9 cellular contexts compared by ENCODE assay signal in genomic region chr3:122356402-122356801, GRCh38. TPM values are rescaled to one million over a fixed set of nuclear protein-coding genes. Genes with fewer than 3 reads are reported as not detected.
DNase-seq lines count a peak whose midpoint lies in the region; ATAC-seq and TF ChIP-seq lines count a peak whose summit lies in the region.
"Had no signal": no experiment of that assay in that cellular context is flagged by ENCODE, and none has a peak within 500 bp of the region (broad histone marks: within the 10 kb centered on the region; RNA-seq: fewer than 3 reads in every experiment).

No MANE protein-coding gene starts in this region.

- H3K36me3 Mint-ChIP-seq in T-helper 17 cell (ENCODE audit: low read depth), result peaks cover 9% of the 10 kb centered on the region

- peaks cover 4% of the 10 kb centered on the region for H3K4me1 Mint-ChIP-seq in T-helper 17 cell

- no peak overlapping the region for H3K4me3 ChIP-seq in vagina

- intact Hi-C loops in vagina (cut with DNase I), result no loop called here

- H3K36me3 ChIP-seq in vagina, result peaks cover 0 to 9% of the 10 kb centered on the region in 2 donors

- DNase-seq in NOMO-1 treated with DMSO at 0.1 percent for 48 hours (lab: John Stamatoyannopoulos, UW; ENCODE audit: unreplicated experiment) (peak; percentile 8), NOMO-1 treated with dmso at 0.1 percent for 144 hours (lab: John Stamatoyannopoulos, UW; ENCODE audit: unreplicated experiment) (no peak), HuH-7 (ENCODE audit: low spot score) (peak; percentile 48), T-helper 17 cell (peak in 2 of 3 donors; percentile 15 to 21), glomerular visceral epithelial cell (ENCODE audit: extremely low spot score) (peak; percentile 1), superior temporal gyrus (ENCODE audit: extremely low spot score) (peak; percentile 25), vagina (ENCODE audit: extremely low spot score in 2 of 2) (no peak)

- H3K27ac Mint-ChIP-seq in T-helper 17 cell, result no peak overlapping the region

- no peak for TF ChIP-seq POLR2A in vagina (IDR thresholded peaks at IDR 0.05)

- no peak overlapping the region for H3K27ac ChIP-seq in vagina

- no peaks in the 10 kb centered on the region for H3K27me3 ChIP-seq in vagina

- no peak overlapping the region for H3K4me3 Mint-ChIP-seq in T-helper 17 cell

- ATAC-seq in T-helper 17 cell, result peak; percentile 45
- ATAC-seq in HG03378 (IDR thresholded peaks at IDR 0.05; ENCODE audit: unreplicated experiment), result no peak

- H3K27me3 Mint-ChIP-seq in T-helper 17 cell, result no peaks in the 10 kb centered on the region

- H3K9me3 ChIP-seq in T-helper 17 cell (ENCODE audit: control insufficient read depth, low read length, poor library complexity, severe bottlenecking), result no peaks in the 10 kb centered on the region
- no peaks in the 10 kb centered on the region for H3K9me3 ChIP-seq in vagina

- no peaks in the 10 kb centered on the region for H3K4me1 ChIP-seq in vagina

- no peak for TF ChIP-seq CTCF in vagina (IDR thresholded peaks at IDR 0.05)

RNA-seq across cellular contexts. Expression of gene MIX23, which starts 26.6 kb away (rescaled TPM):
- 10 to 100 TPM; 13.7 to 17.1 TPM for total RNA-seq in T-helper 17 cell
- total RNA-seq in vagina, result 14.2 TPM

RNA-seq across cellular contexts. Expression of gene FAM162A, which starts 27.6 kb away (rescaled TPM):
- 10 to 100 TPM; 18.3 to 27.6 TPM for total RNA-seq in T-helper 17 cell
- total RNA-seq in vagina, result 29.7 TPM

RNA-seq across cellular contexts. Expression of gene CSTA, which starts 31.4 kb away (rescaled TPM):
- total RNA-seq in T-helper 17 cell (1 to 10 TPM; 1.3 to 2.2 TPM), vagina (95.5 TPM)
- total RNA-seq: pulmonary artery endothelial cell had no signal

RNA-seq across cellular contexts. Expression of gene WDR5B, which starts 59.5 kb away (rescaled TPM):
- 1 to 10 TPM; 4.6 to 5.1 TPM for total RNA-seq in T-helper 17 cell
- total RNA-seq in vagina, result 1.5 TPM

Comparison
In these comparisons a context has a peak if more than half of its experiments do, and no peak if none do; other contexts are left out.
1. DNase-seq: peak in NOMO-1 treated with DMSO at 0.1 percent for 48 hours (single experiment), HuH-7 (single experiment), T-helper 17 cell (2 of 3), glomerular visceral epithelial cell (single experiment) and superior temporal gyrus (single experiment); none in NOMO-1 treated with dmso at 0.1 percent for 144 hours (single experiment) and vagina (0 of 2).
2. RNA of gene CSTA, which starts 31.4 kb away (total RNA-seq): 95.5 TPM in vagina (single experiment); 1.3 to 2.2 TPM in T-helper 17 cell; every median in the first group is over 10 times any median in the second.